In genomic region chr16:87953308-87954208, GRCh38 we compare ENCODE assay signal across 12 cellular contexts. TPM values are rescaled to one million over a fixed set of nuclear protein-coding genes. Genes with fewer than 3 reads are reported as not detected.
DNase-seq lines count a peak whose midpoint lies in the region; ATAC-seq and TF ChIP-seq lines count a peak whose summit lies in the region.
"Had no signal": no experiment of that assay in that cellular context is flagged by ENCODE, and none has a peak within 500 bp of the region (broad histone marks: within the 10 kb centered on the region; RNA-seq: fewer than 3 reads in every experiment).

No MANE protein-coding gene starts in this region.

- no TSS peak for BruUV-seq in MCF 10A (replicated peaks; lab: Mats Ljungman, UMichigan)

- no peaks in the 10 kb centered on the region; the same call in 1 of the 2 replicates for H4K20me1 ChIP-seq in BLaER1

- H3K9me3 ChIP-seq in BLaER1 (no peaks in the 10 kb centered on the region), KOPT-K1 (ENCODE audit: insufficient read depth, low read length, poor library complexity, severe bottlenecking) (no peaks in the 10 kb centered on the region)
- no peaks in the 10 kb centered on the region for H3K9me3 ChIP-seq in naive thymus-derived CD4-positive, alpha-beta T cell (ENCODE audit: control insufficient read depth in 2 of 3, low read length in 3 of 3)

- ATAC-seq in naive thymus-derived CD4-positive, alpha-beta T cell: no peak
- ATAC-seq in GM21381 (IDR thresholded peaks at IDR 0.05; ENCODE audit: unreplicated experiment): no peak

- H3K36me3 ChIP-seq in BLaER1: peaks cover 31% of the 10 kb centered on the region
- H3K36me3 ChIP-seq in KOPT-K1 (ENCODE audit: insufficient read depth, low read length): peaks cover 36% of the 10 kb centered on the region
- H3K36me3 ChIP-seq in naive thymus-derived CD4-positive, alpha-beta T cell (ENCODE audit: control insufficient read depth in 2 of 3, insufficient read depth in 3 of 3, low read length in 3 of 3): peaks cover 0 to 21% (median 0%) of the 10 kb centered on the region in 3 experiments
- H3K36me3 ChIP-seq: WERI-Rb-1 had no signal

- H3K4me2 ChIP-seq in BLaER1: peak overlapping the region; percentile 99

- H3K9me3 Mint-ChIP-seq in MCF 10A (ENCODE audit: unreplicated experiment): no peaks in the 10 kb centered on the region
- peaks cover 0 to 2% (median 0%) of the 10 kb centered on the region in 11 donors for H3K9me3 Mint-ChIP-seq in naive thymus-derived CD4-positive, alpha-beta T cell

- DNase-seq in MCF 10A (ENCODE audit: unreplicated experiment) (no peak), NCI-H2196 treated with DMSO at 0.1 percent for 48 hours (lab: John Stamatoyannopoulos, UW; ENCODE audit: unreplicated experiment) (no peak), HuH-7 (ENCODE audit: low spot score) (no peak)
- no peak for DNase-seq in naive thymus-derived CD4-positive, alpha-beta T cell
- DNase-seq in NK-92 treated with Interleukin-12 subunit alpha and Interleukin-12 subunit beta, amount 100 ng/mL, for 24 hours (lab: John Stamatoyannopoulos, UW): no peak
- DNase-seq: NCI-H1694, WERI-Rb-1 had no signal

- peaks cover 21% of the 10 kb centered on the region for H3K4me1 Mint-ChIP-seq in MCF 10A (ENCODE audit: insufficient read depth, unreplicated experiment)
- peaks cover 29 to 72% (median 69%) of the 10 kb centered on the region in 7 donors for H3K4me1 Mint-ChIP-seq in naive thymus-derived CD4-positive, alpha-beta T cell

- peaks cover 42% of the 10 kb centered on the region for H3K36me3 Mint-ChIP-seq in MCF 10A (ENCODE audit: insufficient read depth, unreplicated experiment)
- H3K36me3 Mint-ChIP-seq in naive thymus-derived CD4-positive, alpha-beta T cell: peaks cover 0 to 27% (median 9%) of the 10 kb centered on the region in 5 donors

- H3K27me3 ChIP-seq in BLaER1: no peaks in the 10 kb centered on the region
- H3K27me3 ChIP-seq in naive thymus-derived CD4-positive, alpha-beta T cell (ENCODE audit: control insufficient read depth in 2 of 2, insufficient read depth in 2 of 2, low read length in 2 of 2): no peaks in the 10 kb centered on the region

- H3K27ac ChIP-seq in BLaER1: peak overlapping the region; percentile 76
- H3K27ac ChIP-seq in KOPT-K1 (ENCODE audit: low read depth, low read length, poor library complexity, severe bottlenecking): peak overlapping the region; percentile 29
- peak overlapping the region; percentile 77 for H3K27ac ChIP-seq in naive thymus-derived CD4-positive, alpha-beta T cell (ENCODE audit: low read depth, low read length)
- H3K27ac ChIP-seq: WERI-Rb-1 had no signal

- POLR2A ChIA-PET in MCF 10A (lab: Yijun Ruan, JAX): interaction anchor here (1.4 to 2.9 kb wide), 2 partner anchors 12 to 617 kb away, joined by 5 to 14 read pairs; partner anchors contain the start of gene ZC3H18
- POLR2A ChIA-PET in naive thymus-derived CD4-positive, alpha-beta T cell (lab: Charles Lee): interaction anchor here (1.3 kb wide), 1 partner anchor 148 kb away, joined by 7 read pairs; no protein-coding TSS in a partner anchor

- peak overlapping the region; percentile 100 for H3K9ac ChIP-seq in BLaER1

- H3K4me1 ChIP-seq in BLaER1: peaks cover 77% of the 10 kb centered on the region
- peaks cover 30 to 59% of the 10 kb centered on the region in 2 donors for H3K4me1 ChIP-seq in naive thymus-derived CD4-positive, alpha-beta T cell (ENCODE audit: control insufficient read depth in 2 of 2, insufficient read depth in 2 of 2, low read length in 2 of 2)

- intact Hi-C loops in MCF 10A (cut with micrococcal nuclease): no loop called here
- intact Hi-C loops in naive thymus-derived CD4-positive, alpha-beta T cell (cut with micrococcal nuclease): loop anchor here (5.0 to 10.0 kb wide), 6 partner anchors 499 to 1609 kb away; partner anchors contain the start of genes C16orf95 (in 1 of the 2), CTU2 (in 1 of the 2), RNF166 (in 1 of the 2) and RPL13 (in 1 of the 2)

- H3K4me3 ChIP-seq in BLaER1: no peak overlapping the region
- no peak overlapping the region for H3K4me3 ChIP-seq in naive thymus-derived CD4-positive, alpha-beta T cell (ENCODE audit: low read length)

- CTCF ChIA-PET in MCF 10A (lab: Yijun Ruan, JAX): interaction anchor here (0.6 to 0.7 kb wide), 2 partner anchors 77 to 176 kb away, joined by 3 to 4 read pairs; no protein-coding TSS in a partner anchor
- CTCF ChIA-PET in naive thymus-derived CD4-positive, alpha-beta T cell (lab: Charles Lee): no interaction called here

- H3K4me3 Mint-ChIP-seq in MCF 10A (ENCODE audit: unreplicated experiment): peak overlapping the region; percentile 28
- peak overlapping the region; percentile 28 to 99 (median 68) for H3K4me3 Mint-ChIP-seq in naive thymus-derived CD4-positive, alpha-beta T cell

- H3K27me3 Mint-ChIP-seq in MCF 10A (ENCODE audit: insufficient read depth, unreplicated experiment): no peaks in the 10 kb centered on the region
- peaks cover 0 to 2% (median 0%) of the 10 kb centered on the region in 5 donors for H3K27me3 Mint-ChIP-seq in naive thymus-derived CD4-positive, alpha-beta T cell

- peak overlapping the region; percentile 9 for H3K27ac Mint-ChIP-seq in MCF 10A (ENCODE audit: low read depth, unreplicated experiment)
- peak overlapping the region; percentile 60 to 97 (median 78) for H3K27ac Mint-ChIP-seq in naive thymus-derived CD4-positive, alpha-beta T cell

- no peak for TF ChIP-seq CTCF in MCF 10A (IDR thresholded peaks at IDR 0.05; ENCODE audit: unreplicated experiment)

RNA-seq across cellular contexts. Expression of gene BANP, which starts 2.3 kb away (rescaled TPM):
- total RNA-seq in MCF 10A (2022): 38.2 and 41.5 TPM in 2 replicates
- total RNA-seq in naive thymus-derived CD4-positive, alpha-beta T cell: 10 to 100 TPM; 43.6 to 81.2 (median 68.5) TPM
- 10 to 100 TPM; 17.2 to 28.9 TPM for polyA plus RNA-seq in naive thymus-derived CD4-positive, alpha-beta T cell

RNA-seq across cellular contexts. Expression of gene CA5A, which starts 17.2 kb away (rescaled TPM):
- total RNA-seq in MCF 10A (2022): not detected in 2 replicates
- not detected for total RNA-seq in naive thymus-derived CD4-positive, alpha-beta T cell
- not detected for polyA plus RNA-seq in naive thymus-derived CD4-positive, alpha-beta T cell
- total RNA-seq: H7, omental fat pad had no signal
